In the genomic region with DNA sequence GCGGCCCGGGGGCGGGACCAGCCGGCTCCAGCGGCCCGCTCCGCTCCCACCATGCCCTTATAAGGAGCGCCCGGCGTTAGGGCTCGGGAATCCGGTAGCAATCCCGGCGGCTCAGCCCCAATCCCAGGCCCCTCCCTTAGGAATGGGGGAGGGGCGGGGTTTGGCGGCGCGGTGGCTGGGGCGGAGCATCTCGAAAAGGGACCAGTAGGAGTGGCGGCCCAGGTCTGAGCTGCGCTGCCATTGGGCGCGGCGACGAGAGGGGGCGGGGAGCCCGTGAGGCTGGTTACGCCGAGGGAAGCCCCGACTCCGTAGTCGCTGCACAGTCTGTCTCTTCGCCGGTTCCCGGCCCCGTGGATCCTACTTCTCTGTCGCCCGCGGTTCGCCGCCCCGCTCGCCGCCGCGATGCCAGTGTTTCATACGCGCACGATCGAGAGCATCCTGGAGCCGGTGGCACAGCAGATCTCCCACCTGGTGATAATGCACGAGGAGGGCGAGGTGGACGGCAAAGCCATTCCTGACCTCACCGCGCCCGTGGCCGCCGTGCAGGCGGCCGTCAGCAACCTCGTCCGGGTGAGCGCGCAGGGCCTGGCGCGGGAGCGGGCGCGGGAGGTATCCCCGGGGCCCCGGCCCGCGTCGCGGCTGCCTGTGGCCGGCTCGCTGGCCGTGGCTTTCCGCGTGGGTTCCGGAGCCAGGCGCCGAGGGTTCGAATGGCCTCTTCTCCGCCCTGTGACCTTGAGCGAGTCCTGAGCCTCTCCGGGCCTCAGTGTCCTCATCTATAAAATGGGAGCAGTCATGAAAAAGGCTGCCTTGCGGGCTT, we compare ENCODE assay signal across 8 cellular contexts. TPM values are rescaled to one million over a fixed set of nuclear protein-coding genes. Genes with fewer than 3 reads are reported as not detected.
DNase-seq lines count a peak whose midpoint lies in the region; ATAC-seq and TF ChIP-seq lines count a peak whose summit lies in the region.

A gene (plus strand): TSS at position 311 of the 817 bp plus-strand sequence. CDS start 92 bp downstream, at position 403.

- peaks cover 43% of the 10 kb centered on the region for H3K4me1 Mint-ChIP-seq in activated naive CD8-positive, alpha-beta T cell treated with anti-CD3 and anti-CD28 coated beads, Interleukin-2, amount 50 U/mL, for 24 hours

- peak; percentile 98 to 99 for TF ChIP-seq POLR2A in tibial nerve (IDR thresholded peaks at IDR 0.05)

- intact Hi-C loops in Right ventricle myocardium superior (cut with DNase I) = loop anchor here (5.0 kb wide), 1 partner anchor 74 kb away; no protein-coding TSS in a partner anchor

- H3K36me3 Mint-ChIP-seq in activated naive CD8-positive, alpha-beta T cell treated with anti-CD3 and anti-CD28 coated beads, Interleukin-2, amount 50 U/mL, for 24 hours (ENCODE audit: low read depth) = peaks cover 2% of the 10 kb centered on the region

- H3K9ac ChIP-seq in parathyroid adenoma = peak within 1 kb of the TSS; percentile 93

- peak within 1 kb of the TSS; percentile 94 for H2AFZ ChIP-seq in parathyroid adenoma

- H3K36me3 ChIP-seq in parathyroid adenoma (ENCODE audit: control insufficient read depth, insufficient read depth, low read length) (no peaks in the 10 kb centered on the region), tibial nerve (no peaks in the 10 kb centered on the region)

- H3K9me3 ChIP-seq in parathyroid adenoma (ENCODE audit: control insufficient read depth, low read length) = no peaks in the 10 kb centered on the region
- H3K9me3 ChIP-seq in tibial nerve = no peaks in the 10 kb centered on the region

- H3K4me3 ChIP-seq in GM12865 (ENCODE audit: low read depth, low read length) (peak within 1 kb of the TSS; percentile 92), parathyroid adenoma (ENCODE audit: low read depth, low read length) (peak within 1 kb of the TSS; percentile 71), tibial nerve (peak within 1 kb of the TSS; percentile 80 to 99 (median 84))

- H3K27ac ChIP-seq in parathyroid adenoma (peak within 1 kb of the TSS; percentile 92), tibial nerve (peak within 1 kb of the TSS; percentile 83 to 98 (median 89))

- 1% methylated on average over 36 to 45 of the region's 90 CpGs for WGBS in tibial nerve, 2 donors

- peak; percentile 88 to 99 for TF ChIP-seq EP300 in tibial nerve (IDR thresholded peaks at IDR 0.05)

- peaks cover 27% of the 10 kb centered on the region for H3K79me2 ChIP-seq in parathyroid adenoma

- H3K4me1 ChIP-seq in parathyroid adenoma = peaks cover 8% of the 10 kb centered on the region
- peaks cover 0 to 38% (median 13%) of the 10 kb centered on the region in 4 donors for H3K4me1 ChIP-seq in tibial nerve

- H3K27ac Mint-ChIP-seq in activated naive CD8-positive, alpha-beta T cell treated with anti-CD3 and anti-CD28 coated beads, Interleukin-2, amount 50 U/mL, for 24 hours = peak within 1 kb of the TSS; percentile 88

- no peaks in the 10 kb centered on the region for H3K27me3 Mint-ChIP-seq in activated naive CD8-positive, alpha-beta T cell treated with anti-CD3 and anti-CD28 coated beads, Interleukin-2, amount 50 U/mL, for 24 hours

- no peaks in the 10 kb centered on the region for H3K27me3 ChIP-seq in parathyroid adenoma (ENCODE audit: control insufficient read depth, insufficient read depth, low read length)
- H3K27me3 ChIP-seq in tibial nerve = no peaks in the 10 kb centered on the region

- H3K4me2 ChIP-seq in parathyroid adenoma (ENCODE audit: low read length) = peak within 1 kb of the TSS; percentile 78

- no peaks in the 10 kb centered on the region for H3K9me3 Mint-ChIP-seq in activated naive CD8-positive, alpha-beta T cell treated with anti-CD3 and anti-CD28 coated beads, Interleukin-2, amount 50 U/mL, for 24 hours

- no peak for TF ChIP-seq CTCF in GM12865 (IDR thresholded peaks at IDR 0.05; ENCODE audit: insufficient read depth, low read depth, low read length, missing control alignments)
- TF ChIP-seq CTCF in parathyroid adenoma (IDR thresholded peaks at IDR 0.05) = no peak
- peak in 2 of 5 experiments; percentile 56 to 59 for TF ChIP-seq CTCF in tibial nerve (IDR thresholded peaks at IDR 0.05)

- peak within 1 kb of the TSS; percentile 90 for H3K4me3 Mint-ChIP-seq in activated naive CD8-positive, alpha-beta T cell treated with anti-CD3 and anti-CD28 coated beads, Interleukin-2, amount 50 U/mL, for 24 hours

- DNase-seq in GM12865 (ENCODE audit: low read depth) = peak; percentile 95
- DNase-seq in NCI-H1417 treated with DMSO at 0.1 percent for 48 hours (lab: John Stamatoyannopoulos, UW) = peak; percentile 69
- DNase-seq in SW480 (ENCODE audit: low spot score) = peak; percentile 96
- DNase-seq in activated naive CD8-positive, alpha-beta T cell treated with anti-CD3 and anti-CD28 coated beads, Interleukin-2, amount 50 U/mL, for 24 hours = peak; percentile 96
- peak; percentile 99 for DNase-seq in Right ventricle myocardium superior
- DNase-seq in tibial nerve (ENCODE audit: low spot score in 2 of 2) = peak; percentile 98

- peak; percentile 96 for ATAC-seq in HG02763 (IDR thresholded peaks at IDR 0.05; ENCODE audit: unreplicated experiment)
- peak; percentile 98 for ATAC-seq in activated naive CD8-positive, alpha-beta T cell treated with anti-CD3 and anti-CD28 coated beads, Interleukin-2, amount 50 U/mL, for 24 hours
- ATAC-seq in Right ventricle myocardium superior (ENCODE audit: poor library complexity) = peak; percentile 95

RNA-seq across cellular contexts. Expression of the gene that starts here (rescaled TPM):
- total RNA-seq in Right ventricle myocardium superior (194 TPM), tibial nerve (100 to 1,000 TPM in 2 of 4 donors, 10 to 100 TPM in 2; 99.2 to 120 (median 106) TPM)

Comparison
In these comparisons a context has a peak if more than half of its experiments do, and no peak if none do; other contexts are left out.
1. Peak in every context shown above with its lines: DNase-seq, ATAC-seq, H3K4me3 ChIP-seq and H3K27ac ChIP-seq.